24 cellular contexts compared by ENCODE assay signal in genomic region chr3:29639621-29640290, GRCh38.
A peak's percentile ranks its signal among the peaks of the same experiment; 100 is the strongest.
DNase-seq lines count a peak whose midpoint lies in the region; ATAC-seq and TF ChIP-seq lines count a peak whose summit lies in the region.
"Had no signal": no experiment of that assay in that cellular context is flagged by ENCODE, and none has a peak within 500 bp of the region (broad histone marks: within the 10 kb centered on the region; RNA-seq: fewer than 3 reads in every experiment).

No MANE protein-coding gene starts in this region.

- H2AFZ ChIP-seq in GM23248 (no peak overlapping the region), SK-N-SH (ENCODE audit: low read depth) (no peak overlapping the region), hepatocyte (no peak overlapping the region)

- peaks cover 35% of the 10 kb centered on the region for H3K4me1 ChIP-seq in GM23248 (ENCODE audit: insufficient read depth)
- H3K4me1 ChIP-seq in SK-N-SH (ENCODE audit: control insufficient read depth in 1 of 2, insufficient read depth in 2 of 2, low read depth in 1 of 2, low read length in 1 of 2) = peaks cover 13 to 41% of the 10 kb centered on the region in 2 experiments; a peak in 3 of 4 replicates
- H3K4me1 ChIP-seq in hepatocyte (ENCODE audit: insufficient read depth) = peaks cover 7% of the 10 kb centered on the region
- no peaks in the 10 kb centered on the region for H3K4me1 ChIP-seq in breast epithelium
- H3K4me1 ChIP-seq: body of pancreas had no signal

- H4K20me1 ChIP-seq in GM23248 (ENCODE audit: insufficient read depth) (no peaks in the 10 kb centered on the region), SK-N-SH (ENCODE audit: insufficient read depth) (no peaks in the 10 kb centered on the region), hepatocyte (ENCODE audit: insufficient read depth, poor library complexity, severe bottlenecking) (no peaks in the 10 kb centered on the region)

- POLR2A ChIA-PET in SK-N-SH (lab: Yijun Ruan, JAX) = no interaction called here

- TF ChIP-seq RAD21 in SK-N-SH (IDR thresholded peaks at IDR 0.05; ENCODE audit: low read length) = no peak

- no peaks in the 10 kb centered on the region for H3K36me3 Mint-ChIP-seq in activated naive CD4-positive, alpha-beta T cell treated with anti-CD3 and anti-CD28 coated beads, Interleukin-2, amount 50 U/mL, for 72 hours
- H3K36me3 Mint-ChIP-seq: CD8-positive, alpha-beta T cell; stimulated activated naive B cell treated with anti-CD40 and anti-IgM and Interleukin-4, amounts not matched to agents 10 μg/mL and 1 μg/mL and 100 μg/mL, for 72 hours had no signal

- peak in 1 of 2 experiments; percentile 12; a peak in 1 of 4 replicates for TF ChIP-seq EP300 in SK-N-SH (IDR thresholded peaks at IDR 0.05; ENCODE audit: borderline replicate concordance in 1 of 2, low read depth in 1 of 2, low read length in 1 of 2)

- intact Hi-C loops in sciatic nerve (cut with DNase I) = no loop called here
- intact Hi-C loops in breast epithelium (cut with DNase I; ENCODE audit: low total_unique reads) = no loop called here

- ATAC-seq in sciatic nerve (peak; percentile 34), HG03354 (IDR thresholded peaks at IDR 0.05; ENCODE audit: poor library complexity, severe bottlenecking, unreplicated experiment) (no peak)
- no peak for ATAC-seq in activated naive CD4-positive, alpha-beta T cell treated with anti-CD3 and anti-CD28 coated beads, Interleukin-2, amount 50 U/mL, for 72 hours
- ATAC-seq: body of pancreas; CD8-positive, alpha-beta T cell; left colon; mucosa of descending colon; PC-3; stimulated activated naive B cell treated with anti-CD40 and anti-IgM and Interleukin-4, amounts not matched to agents 10 μg/mL and 1 μg/mL and 100 μg/mL, for 72 hours had no signal

- H3K36me3 ChIP-seq in GM23248 (ENCODE audit: low read depth) (0 out of 2 replicates have a peak, but pooled peaks cover 10% of the 10 kb centered on the region), SK-N-SH (replicated peaks in 1 of 2; ENCODE audit: control insufficient read depth in 1 of 2, insufficient read depth in 2 of 2, low read length in 1 of 2) (peaks cover 9 to 11% of the 10 kb centered on the region in 2 experiments), hepatocyte (replicated peaks; ENCODE audit: insufficient read depth, low read depth) (no peaks in the 10 kb centered on the region), breast epithelium (no peaks in the 10 kb centered on the region)
- H3K36me3 ChIP-seq: thoracic aorta, WERI-Rb-1 had no signal

- no peak for TF ChIP-seq POLR2A in breast epithelium (IDR thresholded peaks at IDR 0.05)

- TF ChIP-seq CTCF in SK-N-SH (IDR thresholded peaks at IDR 0.05) (no peak), fibroblast of villous mesenchyme (IDR thresholded peaks at IDR 0.05; ENCODE audit: insufficient read depth, low read depth, low read length) (no peak), hepatocyte (IDR thresholded peaks at IDR 0.05; ENCODE audit: poor library complexity) (no peak), breast epithelium (IDR thresholded peaks at IDR 0.05) (no peak)

- H3K4me2 ChIP-seq in GM23248 (ENCODE audit: unreplicated experiment) (peak overlapping the region; percentile 2), SK-N-SH (peak overlapping the region; percentile 72), hepatocyte (no peak overlapping the region)

- H3K27me3 ChIP-seq in GM23248 (replicated peaks; ENCODE audit: insufficient read depth) (no peaks in the 10 kb centered on the region), SK-N-SH (ENCODE audit: insufficient read depth) (no peaks in the 10 kb centered on the region), hepatocyte (no peaks in the 10 kb centered on the region), breast epithelium (no peaks in the 10 kb centered on the region)
- H3K27me3 ChIP-seq: body of pancreas had no signal

- H3K9me3 ChIP-seq in GM23248 (ENCODE audit: low read depth) = no peaks in the 10 kb centered on the region
- H3K9me3 ChIP-seq in SK-N-SH = no peaks in the 10 kb centered on the region
- no peaks in the 10 kb centered on the region for H3K9me3 ChIP-seq in hepatocyte (ENCODE audit: low read depth)
- H3K9me3 ChIP-seq in breast epithelium = no peaks in the 10 kb centered on the region
- H3K9me3 ChIP-seq: body of pancreas, mucosa of descending colon, thoracic aorta had no signal

- H3K9ac ChIP-seq in GM23248 (no peak overlapping the region), SK-N-SH (peak overlapping the region; percentile 28; the same call in 1 of the 2 replicates)

- WGBS in GM23248 (ENCODE audit: low coverage in 1 of 2, low lambda C conversion rate in 2 of 2, missing lambda C conversion rate in 2 of 2), 2 experiments = 52 to 60% methylated on average over 2 of the region's 2 CpGs
- 15% methylated on average over 2 of the region's 2 CpGs for WGBS in SK-N-SH (ENCODE audit: low lambda C conversion rate)
- WGBS in hepatocyte (ENCODE audit: low lambda C conversion rate, missing lambda C conversion rate) = 46% methylated on average over 2 of the region's 2 CpGs

- in situ Hi-C loops in GM23248 (cut with MboI) = no loop called here

- H3K79me2 ChIP-seq in GM23248 (ENCODE audit: insufficient read depth) = peaks cover 42% of the 10 kb centered on the region
- H3K79me2 ChIP-seq in SK-N-SH (ENCODE audit: insufficient read depth) = peaks cover 54% of the 10 kb centered on the region
- H3K79me2 ChIP-seq in hepatocyte = no peaks in the 10 kb centered on the region

- H3K4me3 ChIP-seq in GM23248 = no peak overlapping the region
- peak overlapping the region; percentile 15 to 31; a peak in 2 of 4 replicates for H3K4me3 ChIP-seq in SK-N-SH (ENCODE audit: low read depth in 2 of 2, low read length in 1 of 2)
- no peak overlapping the region for H3K4me3 ChIP-seq in fibroblast of villous mesenchyme (ENCODE audit: low read depth, low read length)
- no peak overlapping the region for H3K4me3 ChIP-seq in hepatocyte
- H3K4me3 ChIP-seq in breast epithelium = no peak overlapping the region
- H3K4me3 ChIP-seq: body of pancreas, mucosa of descending colon, thoracic aorta had no signal

- no peak overlapping the region for H3K27ac Mint-ChIP-seq in activated naive CD4-positive, alpha-beta T cell treated with anti-CD3 and anti-CD28 coated beads, Interleukin-2, amount 50 U/mL, for 72 hours
- H3K27ac Mint-ChIP-seq: activated naive CD4-positive, alpha-beta T cell treated with anti-CD3 and anti-CD28 coated beads for 36 hours; CD8-positive, alpha-beta T cell; stimulated activated naive B cell treated with anti-CD40 and anti-IgM and Interleukin-4, amounts not matched to agents 10 μg/mL and 1 μg/mL and 100 μg/mL, for 72 hours had no signal

- H3K9me2 ChIP-seq in GM23248 (ENCODE audit: insufficient read depth) = no peaks in the 10 kb centered on the region
- no peaks in the 10 kb centered on the region for H3K9me2 ChIP-seq in SK-N-SH
- no peaks in the 10 kb centered on the region for H3K9me2 ChIP-seq in hepatocyte (replicated peaks; ENCODE audit: insufficient read depth)

- peak; percentile 20 for DNase-seq in GM23248
- DNase-seq in SK-N-SH = no peak
- peak; percentile 30 for DNase-seq in fibroblast of villous mesenchyme (ENCODE audit: low read depth)
- DNase-seq in sciatic nerve (ENCODE audit: low spot score) = no peak
- DNase-seq in hepatocyte (ENCODE audit: low spot score) = no peak
- DNase-seq in activated naive CD4-positive, alpha-beta T cell treated with anti-CD3 and anti-CD28 coated beads, Interleukin-2, amount 50 U/mL, for 72 hours (ENCODE audit: low spot score in 2 of 2) = no peak
- no peak for DNase-seq in breast epithelium (ENCODE audit: low spot score in 2 of 2)
- DNase-seq: activated CD4-positive, alpha-beta T cell treated with anti-CD3 and anti-CD28 coated beads, Interleukin-2, amount 50 U/mL, for 48 hours; activated naive CD4-positive, alpha-beta T cell treated with anti-CD3 and anti-CD28 coated beads for 36 hours; activated T-cell treated with anti-CD3 and anti-CD28 coated beads for 4 hours; body of pancreas; CD8-positive, alpha-beta T cell; cortex of kidney; DMS79; left colon; mucosa of descending colon; NCI-H1436 treated with DMSO at 0.1 percent for 48 hours; NCI-H774; PC-3; stimulated activated naive B cell treated with anti-CD40 and anti-IgM and Interleukin-4, amounts not matched to agents 10 μg/mL and 1 μg/mL and 100 μg/mL, for 72 hours; T-helper 2 cell; WERI-Rb-1 had no signal

- peaks cover 0 to 4% of the 10 kb centered on the region in 2 donors for H3K9me3 Mint-ChIP-seq in activated naive CD4-positive, alpha-beta T cell treated with anti-CD3 and anti-CD28 coated beads, Interleukin-2, amount 50 U/mL, for 72 hours
- H3K9me3 Mint-ChIP-seq: activated naive CD4-positive, alpha-beta T cell treated with anti-CD3 and anti-CD28 coated beads for 36 hours; CD8-positive, alpha-beta T cell had no signal

- H3F3A ChIP-seq in GM23248 (ENCODE audit: insufficient read depth) (peaks cover 24% of the 10 kb centered on the region), SK-N-SH (replicated peaks; ENCODE audit: insufficient read depth) (peaks cover 42% of the 10 kb centered on the region)

- H3K27ac ChIP-seq in GM23248 = no peak overlapping the region
- peak overlapping the region; percentile 92 to 100 for H3K27ac ChIP-seq in SK-N-SH (ENCODE audit: low read depth in 2 of 2, low read length in 1 of 2)
- H3K27ac ChIP-seq in hepatocyte = no peak overlapping the region
- no peak overlapping the region for H3K27ac ChIP-seq in breast epithelium
- H3K27ac ChIP-seq: body of pancreas, thoracic aorta, WERI-Rb-1 had no signal

- CTCF ChIA-PET in SK-N-SH (lab: Yijun Ruan, JAX) = no interaction called here

TF ChIP-seq in SK-N-SH, 30 proteins besides CTCF, POLR2A, EP300 and RAD21:
- no peak for TF ChIP-seq GATA2 (CRISPR knock-in tag; IDR thresholded peaks at IDR 0.05)
- TF ChIP-seq RCOR1 (IDR thresholded peaks at IDR 0.05; ENCODE audit: low read length) = peak; percentile 53
- TF ChIP-seq TCF12 (IDR thresholded peaks at IDR 0.05) = peak; percentile 13; the same call in 1 of the 2 replicates
- no peak for TF ChIP-seq MAX (IDR thresholded peaks at IDR 0.05; ENCODE audit: low read depth)
- 0 out of 2 replicates have a peak, but pooled peaks have one; percentile 10 for TF ChIP-seq POLR2AphosphoS5 (IDR thresholded peaks at IDR 0.05; ENCODE audit: low read depth, low read length)
- peak; percentile 69 for TF ChIP-seq NFIC (IDR thresholded peaks at IDR 0.05; ENCODE audit: borderline replicate concordance)

Comparison
In these comparisons a context has a peak if more than half of its experiments do, and no peak if none do; other contexts are left out.
1. DNase-seq: peak in GM23248 (single experiment) and fibroblast of villous mesenchyme (single experiment); none in SK-N-SH (single experiment), sciatic nerve (single experiment), hepatocyte (single experiment), activated naive CD4-positive, alpha-beta T cell treated with anti-CD3 and anti-CD28 coated beads, Interleukin-2, amount 50 U/mL, for 72 hours (0 of 2) and breast epithelium (0 of 2).
2. H3K27ac ChIP-seq: peak in SK-N-SH (2 of 2); none in GM23248 (single experiment), hepatocyte (single experiment) and breast epithelium (0 of 2).
3. H3K4me3 ChIP-seq: peak in SK-N-SH (2 of 2); none in GM23248 (single experiment), fibroblast of villous mesenchyme (single experiment), hepatocyte (single experiment) and breast epithelium (0 of 3).